In genomic region chr14:47020500-47020899, GRCh38 we compare ENCODE assay signal across 29 cellular contexts.
"Had no signal": no experiment of that assay in that cellular context is flagged by ENCODE, and none has a peak within 500 bp of the region (broad histone marks: within the 10 kb centered on the region; RNA-seq: fewer than 3 reads in every experiment).

No MANE protein-coding gene starts in this region.

- H3K79me2 ChIP-seq: hepatocyte had no signal

- H3K27ac Mint-ChIP-seq: dendritic cell treated with granulocyte-macrophage colony-stimulating factor and Interleukin-4, amounts not matched to agents 40 ng/mL and 50 ng/mL, for 4 days; effector memory CD8-positive, alpha-beta T cell; endodermal cell had no signal

- H3K36me3 ChIP-seq: colonic mucosa, esophagus muscularis mucosa, esophagus squamous epithelium, gastrocnemius medialis, gastroesophageal sphincter, heart left ventricle, heart right ventricle had no signal

- H3K4me3 Mint-ChIP-seq: dendritic cell treated with granulocyte-macrophage colony-stimulating factor and Interleukin-4, amounts not matched to agents 40 ng/mL and 50 ng/mL, for 4 days; effector memory CD8-positive, alpha-beta T cell; endodermal cell had no signal

- H3K9me3 ChIP-seq: colonic mucosa, esophagus muscularis mucosa, esophagus squamous epithelium, gastrocnemius medialis, gastroesophageal sphincter, heart left ventricle, heart right ventricle had no signal

- H3K27me3 ChIP-seq: colonic mucosa, dorsolateral prefrontal cortex, esophagus muscularis mucosa, esophagus squamous epithelium, foreskin keratinocyte, gastrocnemius medialis, gastroesophageal sphincter, heart left ventricle, heart right ventricle, hepatocyte had no signal

- H3K9me3 Mint-ChIP-seq: dendritic cell treated with granulocyte-macrophage colony-stimulating factor and Interleukin-4, amounts not matched to agents 40 ng/mL and 50 ng/mL, for 4 days; endodermal cell had no signal

- DNase-seq: colonic mucosa; cortex of kidney; dermis blood vessel endothelial cell; dorsolateral prefrontal cortex; effector CD4-positive, alpha-beta T cell; effector CD8-positive, alpha-beta T cell; effector memory CD4-positive, alpha-beta T cell; effector memory CD8-positive, alpha-beta T cell; endodermal cell; erythroblast; esophagus squamous epithelium; foreskin fibroblast; foreskin keratinocyte; foreskin melanocyte; gastrocnemius medialis; glutamatergic neuron; head of caudate nucleus; heart left ventricle; heart right ventricle had no signal

- H3K4me3 ChIP-seq: colonic mucosa, coronary artery, dorsolateral prefrontal cortex, esophagus muscularis mucosa, esophagus squamous epithelium, gastrocnemius medialis, gastroesophageal sphincter, heart left ventricle, heart right ventricle, hepatocyte had no signal

- H3K4me1 ChIP-seq: colonic mucosa, esophagus muscularis mucosa, esophagus squamous epithelium, foreskin keratinocyte, gastrocnemius medialis, gastroesophageal sphincter, heart left ventricle, heart right ventricle had no signal

- H3K4me2 ChIP-seq: hepatocyte had no signal

- FAIRE-seq: endometrium, endothelial cell of umbilical vein, frontal cortex had no signal

- H2AFZ ChIP-seq: hepatocyte had no signal

- H3K27ac ChIP-seq: colonic mucosa, coronary artery, dorsolateral prefrontal cortex, epithelial cell of prostate, esophagus muscularis mucosa, esophagus squamous epithelium, foreskin keratinocyte, gastrocnemius medialis, gastroesophageal sphincter, heart left ventricle, heart right ventricle, hepatocyte had no signal

- H3K27me3 Mint-ChIP-seq: dendritic cell treated with granulocyte-macrophage colony-stimulating factor and Interleukin-4, amounts not matched to agents 40 ng/mL and 50 ng/mL, for 4 days; effector memory CD8-positive, alpha-beta T cell had no signal

- ATAC-seq: effector memory CD8-positive, alpha-beta T cell; esophagus mucosa; foreskin keratinocyte; gastrocnemius medialis; gastroesophageal sphincter; heart left ventricle; heart right ventricle had no signal
